In the genomic region with DNA sequence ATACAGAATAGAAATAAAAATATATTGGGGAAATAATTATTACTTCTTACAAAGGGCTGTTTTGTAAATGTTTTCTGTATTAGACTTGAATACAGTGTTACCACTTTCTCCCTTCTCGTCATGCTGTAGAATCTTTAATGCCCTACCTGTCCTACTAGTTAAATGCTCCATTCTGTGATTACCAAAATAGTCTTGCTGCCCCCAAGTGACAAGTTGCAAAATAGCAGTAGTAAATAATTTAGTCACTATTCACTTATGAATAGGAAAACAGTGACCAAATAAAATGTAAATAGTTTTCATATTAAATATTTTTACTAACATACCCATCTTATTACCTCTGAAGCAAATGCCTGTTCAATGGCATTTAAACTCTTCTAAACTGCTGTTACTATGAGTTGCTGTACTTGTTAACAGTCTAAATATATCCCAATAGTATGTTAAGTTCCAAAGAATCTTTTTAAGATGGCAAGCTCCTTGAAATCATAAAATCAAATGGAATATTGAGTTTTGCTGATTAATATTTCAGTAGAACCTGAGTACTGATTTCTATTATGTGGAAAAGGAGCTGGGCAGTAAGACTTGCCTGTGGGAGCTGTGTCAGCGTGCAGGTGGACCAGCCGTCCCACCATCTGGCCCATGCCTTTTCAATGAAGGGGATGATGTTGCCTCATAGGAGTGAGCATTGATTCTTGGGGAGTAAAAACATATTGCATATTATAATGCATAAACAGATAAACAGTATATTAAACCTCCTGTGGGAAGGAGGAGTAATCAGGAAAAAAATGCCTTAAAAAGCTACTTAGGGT, we compare ENCODE assay signal across 1 cellular context.
TF ChIP-seq lines count a peak whose summit lies in the region.

No MANE protein-coding gene starts in this region.

TF ChIP-seq in H1, 55 proteins besides CTCF, POLR2A, EP300 and RAD21:
- TF ChIP-seq, protein P1, sequence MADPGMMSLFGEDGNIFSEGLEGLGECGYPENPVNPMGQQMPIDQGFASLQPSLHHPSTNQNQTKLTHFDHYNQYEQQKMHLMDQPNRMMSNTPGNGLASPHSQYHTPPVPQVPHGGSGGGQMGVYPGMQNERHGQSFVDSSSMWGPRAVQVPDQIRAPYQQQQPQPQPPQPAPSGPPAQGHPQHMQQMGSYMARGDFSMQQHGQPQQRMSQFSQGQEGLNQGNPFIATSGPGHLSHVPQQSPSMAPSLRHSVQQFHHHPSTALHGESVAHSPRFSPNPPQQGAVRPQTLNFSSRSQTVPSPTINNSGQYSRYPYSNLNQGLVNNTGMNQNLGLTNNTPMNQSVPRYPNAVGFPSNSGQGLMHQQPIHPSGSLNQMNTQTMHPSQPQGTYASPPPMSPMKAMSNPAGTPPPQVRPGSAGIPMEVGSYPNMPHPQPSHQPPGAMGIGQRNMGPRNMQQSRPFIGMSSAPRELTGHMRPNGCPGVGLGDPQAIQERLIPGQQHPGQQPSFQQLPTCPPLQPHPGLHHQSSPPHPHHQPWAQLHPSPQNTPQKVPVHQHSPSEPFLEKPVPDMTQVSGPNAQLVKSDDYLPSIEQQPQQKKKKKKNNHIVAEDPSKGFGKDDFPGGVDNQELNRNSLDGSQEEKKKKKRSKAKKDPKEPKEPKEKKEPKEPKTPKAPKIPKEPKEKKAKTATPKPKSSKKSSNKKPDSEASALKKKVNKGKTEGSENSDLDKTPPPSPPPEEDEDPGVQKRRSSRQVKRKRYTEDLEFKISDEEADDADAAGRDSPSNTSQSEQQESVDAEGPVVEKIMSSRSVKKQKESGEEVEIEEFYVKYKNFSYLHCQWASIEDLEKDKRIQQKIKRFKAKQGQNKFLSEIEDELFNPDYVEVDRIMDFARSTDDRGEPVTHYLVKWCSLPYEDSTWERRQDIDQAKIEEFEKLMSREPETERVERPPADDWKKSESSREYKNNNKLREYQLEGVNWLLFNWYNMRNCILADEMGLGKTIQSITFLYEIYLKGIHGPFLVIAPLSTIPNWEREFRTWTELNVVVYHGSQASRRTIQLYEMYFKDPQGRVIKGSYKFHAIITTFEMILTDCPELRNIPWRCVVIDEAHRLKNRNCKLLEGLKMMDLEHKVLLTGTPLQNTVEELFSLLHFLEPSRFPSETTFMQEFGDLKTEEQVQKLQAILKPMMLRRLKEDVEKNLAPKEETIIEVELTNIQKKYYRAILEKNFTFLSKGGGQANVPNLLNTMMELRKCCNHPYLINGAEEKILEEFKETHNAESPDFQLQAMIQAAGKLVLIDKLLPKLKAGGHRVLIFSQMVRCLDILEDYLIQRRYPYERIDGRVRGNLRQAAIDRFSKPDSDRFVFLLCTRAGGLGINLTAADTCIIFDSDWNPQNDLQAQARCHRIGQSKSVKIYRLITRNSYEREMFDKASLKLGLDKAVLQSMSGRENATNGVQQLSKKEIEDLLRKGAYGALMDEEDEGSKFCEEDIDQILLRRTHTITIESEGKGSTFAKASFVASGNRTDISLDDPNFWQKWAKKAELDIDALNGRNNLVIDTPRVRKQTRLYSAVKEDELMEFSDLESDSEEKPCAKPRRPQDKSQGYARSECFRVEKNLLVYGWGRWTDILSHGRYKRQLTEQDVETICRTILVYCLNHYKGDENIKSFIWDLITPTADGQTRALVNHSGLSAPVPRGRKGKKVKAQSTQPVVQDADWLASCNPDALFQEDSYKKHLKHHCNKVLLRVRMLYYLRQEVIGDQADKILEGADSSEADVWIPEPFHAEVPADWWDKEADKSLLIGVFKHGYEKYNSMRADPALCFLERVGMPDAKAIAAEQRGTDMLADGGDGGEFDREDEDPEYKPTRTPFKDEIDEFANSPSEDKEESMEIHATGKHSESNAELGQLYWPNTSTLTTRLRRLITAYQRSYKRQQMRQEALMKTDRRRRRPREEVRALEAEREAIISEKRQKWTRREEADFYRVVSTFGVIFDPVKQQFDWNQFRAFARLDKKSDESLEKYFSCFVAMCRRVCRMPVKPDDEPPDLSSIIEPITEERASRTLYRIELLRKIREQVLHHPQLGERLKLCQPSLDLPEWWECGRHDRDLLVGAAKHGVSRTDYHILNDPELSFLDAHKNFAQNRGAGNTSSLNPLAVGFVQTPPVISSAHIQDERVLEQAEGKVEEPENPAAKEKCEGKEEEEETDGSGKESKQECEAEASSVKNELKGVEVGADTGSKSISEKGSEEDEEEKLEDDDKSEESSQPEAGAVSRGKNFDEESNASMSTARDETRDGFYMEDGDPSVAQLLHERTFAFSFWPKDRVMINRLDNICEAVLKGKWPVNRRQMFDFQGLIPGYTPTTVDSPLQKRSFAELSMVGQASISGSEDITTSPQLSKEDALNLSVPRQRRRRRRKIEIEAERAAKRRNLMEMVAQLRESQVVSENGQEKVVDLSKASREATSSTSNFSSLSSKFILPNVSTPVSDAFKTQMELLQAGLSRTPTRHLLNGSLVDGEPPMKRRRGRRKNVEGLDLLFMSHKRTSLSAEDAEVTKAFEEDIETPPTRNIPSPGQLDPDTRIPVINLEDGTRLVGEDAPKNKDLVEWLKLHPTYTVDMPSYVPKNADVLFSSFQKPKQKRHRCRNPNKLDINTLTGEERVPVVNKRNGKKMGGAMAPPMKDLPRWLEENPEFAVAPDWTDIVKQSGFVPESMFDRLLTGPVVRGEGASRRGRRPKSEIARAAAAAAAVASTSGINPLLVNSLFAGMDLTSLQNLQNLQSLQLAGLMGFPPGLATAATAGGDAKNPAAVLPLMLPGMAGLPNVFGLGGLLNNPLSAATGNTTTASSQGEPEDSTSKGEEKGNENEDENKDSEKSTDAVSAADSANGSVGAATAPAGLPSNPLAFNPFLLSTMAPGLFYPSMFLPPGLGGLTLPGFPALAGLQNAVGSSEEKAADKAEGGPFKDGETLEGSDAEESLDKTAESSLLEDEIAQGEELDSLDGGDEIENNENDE (IDR thresholded peaks at IDR 0.05; ENCODE audit: insufficient replicate concordance, low read length): peak; percentile 30
- TF ChIP-seq MAFK (IDR thresholded peaks at IDR 0.05; ENCODE audit: low read depth, low read length): no peak
